ENCODE assay signal across 31 cellular contexts in genomic region chr3:10375296-10376053, GRCh38.
"Had no signal": no experiment of that assay in that cellular context is flagged by ENCODE, and none has a peak within 500 bp of the region (broad histone marks: within the 10 kb centered on the region; RNA-seq: fewer than 3 reads in every experiment).

No MANE protein-coding gene starts in this region.

- H3K27ac ChIP-seq: adrenal gland, body of pancreas, esophagus muscularis mucosa, foreskin keratinocyte, heart left ventricle, WERI-Rb-1 had no signal

- H3K36me3 ChIP-seq: adrenal gland, esophagus muscularis mucosa, gastrocnemius medialis, heart left ventricle, WERI-Rb-1 had no signal

- H3K27me3 ChIP-seq: adrenal gland, body of pancreas, esophagus muscularis mucosa, gastrocnemius medialis, heart left ventricle had no signal

- DNase-seq: activated B cell treated with CpG ODN at 0.5 μM for 24 hours; activated CD4-positive, alpha-beta memory T cell treated with anti-CD3 and anti-CD28 coated beads for 36 hours; activated CD4-positive, alpha-beta T cell treated with anti-CD3 and anti-CD28 coated beads for 48 hours; activated CD8-positive, alpha-beta memory T cell treated with anti-CD3 and anti-CD28 coated beads, Interleukin-2, amount 10 ng/mL, durations not matched to agents 7 days and 5 days; activated CD8-positive, alpha-beta memory T cell treated with anti-CD3 and anti-CD28 coated beads, Interleukin-2, amount 50 U/mL, for 4 hours; activated CD8-positive, alpha-beta T cell treated with anti-CD3 and anti-CD28 coated beads, Interleukin-2, amount 10 ng/mL, durations not matched to agents 7 days and 5 days; activated effector memory CD4-positive, alpha-beta T cell treated with anti-CD3 and anti-CD28 coated beads, Interleukin-2, amount 50 U/mL, for 16 hours; activated naive CD4-positive, alpha-beta T cell treated with anti-CD3 and anti-CD28 coated beads for 36 hours; activated naive CD8-positive, alpha-beta T cell treated with anti-CD3 and anti-CD28 coated beads for 36 hours; activated naive CD8-positive, alpha-beta T cell treated with anti-CD3 and anti-CD28 coated beads, Interleukin-2, amount 50 U/mL, for 24 hours; activated T-cell treated with anti-CD3 and anti-CD28 coated beads, Interleukin-2, amount 50 U/mL, for 1 hour; activated T-cell treated with anti-CD3 and anti-CD28 coated beads, Interleukin-2, amount 50 U/mL, for 48 hours; adrenal gland; amygdala; aorta; body of pancreas; caudate nucleus; cortex of kidney; dermis blood vessel endothelial cell; effector CD4-positive, alpha-beta T cell; effector memory CD8-positive, alpha-beta T cell; erythroblast; foreskin keratinocyte; gastrocnemius medialis; glutamatergic neuron; heart left ventricle; T-helper 17 cell; T1000; WERI-Rb-1 had no signal

- ATAC-seq: activated CD4-positive, CD25-positive, alpha-beta regulatory T cell treated with anti-CD3 and anti-CD28 coated beads, Interleukin-2, amount 50 U/mL, for 24 hours; activated CD8-positive, alpha-beta memory T cell treated with anti-CD3 and anti-CD28 coated beads, Interleukin-2, amount 10 ng/mL, durations not matched to agents 7 days and 5 days; activated CD8-positive, alpha-beta T cell treated with anti-CD3 and anti-CD28 coated beads, Interleukin-2, amount 10 ng/mL, durations not matched to agents 7 days and 5 days; activated naive CD8-positive, alpha-beta T cell treated with anti-CD3 and anti-CD28 coated beads, Interleukin-2, amount 50 U/mL, for 24 hours; body of pancreas; effector memory CD8-positive, alpha-beta T cell; foreskin keratinocyte; gastrocnemius medialis; heart left ventricle; T-helper 17 cell had no signal

- H3K4me3 ChIP-seq: adrenal gland, body of pancreas, esophagus muscularis mucosa, gastrocnemius medialis, heart left ventricle had no signal

- H3K9me3 ChIP-seq: adrenal gland, body of pancreas, esophagus muscularis mucosa, gastrocnemius medialis had no signal

- H3K4me1 ChIP-seq: adrenal gland, body of pancreas, foreskin keratinocyte had no signal
